In genomic region chr12:57452181-57452936, GRCh38 we compare ENCODE assay signal across 10 cellular contexts. TPM values are rescaled to one million over a fixed set of nuclear protein-coding genes. Genes with fewer than 3 reads are reported as not detected.
A peak's percentile ranks its signal among the peaks of the same experiment; 100 is the strongest.
DNase-seq lines count a peak whose midpoint lies in the region; ATAC-seq and TF ChIP-seq lines count a peak whose summit lies in the region.
"Had no signal": no experiment of that assay in that cellular context is flagged by ENCODE, and none has a peak within 500 bp of the region (broad histone marks: within the 10 kb centered on the region; RNA-seq: fewer than 3 reads in every experiment).

No MANE protein-coding gene starts in this region.

- intact Hi-C loops in right cardiac atrium (cut with DNase I) (loop anchor here in 3 of 4 donors (2.0 kb wide), 1 partner anchor 144 kb away; no protein-coding TSS in a partner anchor), aorta (cut with DNase I) (loop anchor here (2.0 to 5.0 kb wide), 3 partner anchors 70 to 185 kb away; no protein-coding TSS in a partner anchor), lower lobe of right lung (cut with DNase I) (no loop called here)

- no peaks in the 10 kb centered on the region for H3K27me3 Mint-ChIP-seq in activated T-cell treated with anti-CD3 and anti-CD28 coated beads, Interleukin-2, amount 50 U/mL, for 72 hours (ENCODE audit: low read depth)

- H3K36me3 Mint-ChIP-seq in activated T-cell treated with anti-CD3 and anti-CD28 coated beads, Interleukin-2, amount 50 U/mL, for 72 hours (ENCODE audit: insufficient read depth in 2 of 2): peaks cover 0 to 1% of the 10 kb centered on the region in 2 donors
- H3K36me3 Mint-ChIP-seq: activated naive CD4-positive, alpha-beta T cell treated with anti-CD3 and anti-CD28 coated beads, Interleukin-2, amount 50 U/mL, for 72 hours had no signal

- no peaks in the 10 kb centered on the region for H3K9me3 ChIP-seq in right cardiac atrium (ENCODE audit: control insufficient read depth, low read length)
- H3K9me3 ChIP-seq in aorta (ENCODE audit: control insufficient read depth, low read length): no peaks in the 10 kb centered on the region
- H3K9me3 ChIP-seq in lower lobe of right lung: no peaks in the 10 kb centered on the region
- H3K9me3 ChIP-seq: neutrophil had no signal

- no peaks in the 10 kb centered on the region for H3K36me3 ChIP-seq in aorta (ENCODE audit: control insufficient read depth in 1 of 2, insufficient read depth in 2 of 2, low read length in 1 of 2)
- no peaks in the 10 kb centered on the region for H3K36me3 ChIP-seq in lower lobe of right lung
- H3K36me3 ChIP-seq: neutrophil had no signal

- no peak overlapping the region for H3K27ac Mint-ChIP-seq in activated T-cell treated with anti-CD3 and anti-CD28 coated beads, Interleukin-2, amount 50 U/mL, for 72 hours

- peak; percentile 60 for DNase-seq in stimulated activated CD4-positive, alpha-beta T cell treated with anti-CD3 and anti-CD28 coated beads, Interleukin-15, amount 100 ng/mL, for 24 hours
- DNase-seq in stimulated activated CD4-positive, alpha-beta T cell treated with anti-CD3 and anti-CD28 coated beads, Interleukin-12 subunit alpha, Interleukin-12 subunit beta, amount 100 ng/mL, for 4 hours: no peak
- peak; percentile 35 to 40 for DNase-seq in activated T-cell treated with anti-CD3 and anti-CD28 coated beads, Interleukin-2, amount 50 U/mL, for 72 hours
- DNase-seq in right cardiac atrium (peak in 1 of 3 donors; percentile 58), aorta (peak in 1 of 2 donors; percentile 70), lower lobe of right lung (no peak), HUDEP-2 (lab: John Stamatoyannopoulos, UW; ENCODE audit: unreplicated experiment in 76 of 76) (no peak)

- no peaks in the 10 kb centered on the region for H3K4me1 ChIP-seq in right cardiac atrium (ENCODE audit: control insufficient read depth, insufficient read depth, low read length)
- no peaks in the 10 kb centered on the region for H3K4me1 ChIP-seq in aorta (ENCODE audit: control insufficient read depth in 1 of 2, insufficient read depth in 2 of 2, low read length in 2 of 2)
- H3K4me1 ChIP-seq in lower lobe of right lung: no peaks in the 10 kb centered on the region

- WGBS in right cardiac atrium: 11% methylated on average over 9 of the region's 9 CpGs
- WGBS in aorta, 2 donors: 5% methylated on average over 9 of the region's 9 CpGs

- peaks cover 51% of the 10 kb centered on the region for H3K4me1 Mint-ChIP-seq in activated T-cell treated with anti-CD3 and anti-CD28 coated beads, Interleukin-2, amount 50 U/mL, for 72 hours (ENCODE audit: low read depth)

- no peaks in the 10 kb centered on the region for H3K9me3 Mint-ChIP-seq in activated T-cell treated with anti-CD3 and anti-CD28 coated beads, Interleukin-2, amount 50 U/mL, for 72 hours
- H3K9me3 Mint-ChIP-seq: activated naive CD4-positive, alpha-beta T cell treated with anti-CD3 and anti-CD28 coated beads, Interleukin-2, amount 50 U/mL, for 72 hours had no signal

- peak; percentile 49 to 51 for ATAC-seq in activated T-cell treated with anti-CD3 and anti-CD28 coated beads, Interleukin-2, amount 50 U/mL, for 72 hours (replicated peaks in 1 of 2)
- ATAC-seq in right cardiac atrium (peak; percentile 73 to 84), aorta (ENCODE audit: low FRiP score) (peak; percentile 72), HG03095 (IDR thresholded peaks at IDR 0.05; ENCODE audit: unreplicated experiment) (no peak), lower lobe of right lung (no peak)

- peak overlapping the region; percentile 39 to 71 for H3K4me3 Mint-ChIP-seq in activated T-cell treated with anti-CD3 and anti-CD28 coated beads, Interleukin-2, amount 50 U/mL, for 72 hours

- H3K27me3 ChIP-seq in right cardiac atrium (ENCODE audit: control insufficient read depth, insufficient read depth) (no peaks in the 10 kb centered on the region), aorta (ENCODE audit: control insufficient read depth in 1 of 2, insufficient read depth in 2 of 2, low read length in 1 of 2) (no peaks in the 10 kb centered on the region), lower lobe of right lung (ENCODE audit: low read depth) (peaks cover 5% of the 10 kb centered on the region)

- TF ChIP-seq CTCF in lower lobe of right lung (IDR thresholded peaks at IDR 0.05): no peak

- H3K27ac ChIP-seq in right cardiac atrium (ENCODE audit: low read length): peak overlapping the region; percentile 79
- H3K27ac ChIP-seq in aorta (ENCODE audit: low read depth in 1 of 2, low read length in 2 of 2): peak overlapping the region; percentile 69 to 76
- no peak overlapping the region for H3K27ac ChIP-seq in lower lobe of right lung
- H3K27ac ChIP-seq: neutrophil had no signal

- H3K4me3 ChIP-seq in right cardiac atrium (ENCODE audit: low read length) (no peak overlapping the region), aorta (ENCODE audit: low read length in 2 of 2) (no peak overlapping the region), lower lobe of right lung (no peak overlapping the region)

RNA-seq across cellular contexts. Expression of gene INHBE, which starts 2.7 kb away (rescaled TPM):
- 1 to 10 TPM; 3.8 to 4.8 TPM for total RNA-seq in activated T-cell treated with anti-CD3 and anti-CD28 coated beads, Interleukin-2, amount 50 U/mL, for 72 hours
- total RNA-seq in right cardiac atrium (not detected), aorta (not detected), lower lobe of right lung (not detected)
- polyA plus RNA-seq in right cardiac atrium (not detected), aorta (not detected)

RNA-seq across cellular contexts. Expression of gene GLI1, which starts 7.2 kb away (rescaled TPM):
- total RNA-seq in activated T-cell treated with anti-CD3 and anti-CD28 coated beads, Interleukin-2, amount 50 U/mL, for 72 hours: 1 to 10 TPM in 1 of 2 donors, under 1 TPM in 1; 0.21 to 1.3 TPM
- 1 to 10 TPM; 1.6 to 3.1 (median 2.5) TPM for total RNA-seq in right cardiac atrium
- polyA plus RNA-seq in right cardiac atrium: 0.59 TPM
- 10 to 100 TPM in 1 of 2 donors, 1 to 10 TPM in 1; 2.4 to 15.5 TPM for total RNA-seq in aorta
- 1 to 10 TPM in 1 of 2 donors, under 1 TPM in 1; 0.25 to 2.1 TPM for polyA plus RNA-seq in aorta
- total RNA-seq in lower lobe of right lung: 0.21 TPM

RNA-seq across cellular contexts. Expression of gene INHBC, which starts 17.8 kb away (rescaled TPM):
- not detected for total RNA-seq in activated T-cell treated with anti-CD3 and anti-CD28 coated beads, Interleukin-2, amount 50 U/mL, for 72 hours
- total RNA-seq in right cardiac atrium: not detected
- not detected for polyA plus RNA-seq in right cardiac atrium
- total RNA-seq in aorta: not detected
- polyA plus RNA-seq in aorta: not detected
- not detected for total RNA-seq in lower lobe of right lung
- total RNA-seq: activated naive CD4-positive, alpha-beta T cell treated with anti-CD3 and anti-CD28 coated beads, Interleukin-2, amount 50 U/mL, for 72 hours had no signal

RNA-seq across cellular contexts. Expression of gene R3HDM2, which starts 21.5 kb away (rescaled TPM):
- total RNA-seq in activated T-cell treated with anti-CD3 and anti-CD28 coated beads, Interleukin-2, amount 50 U/mL, for 72 hours: 10 to 100 TPM; 78.9 to 79.1 TPM
- 10 to 100 TPM; 68.3 to 85.2 (median 76.5) TPM for total RNA-seq in right cardiac atrium
- polyA plus RNA-seq in right cardiac atrium: 23.1 TPM
- 10 to 100 TPM; 55.8 to 75.4 TPM for total RNA-seq in aorta
- 10 to 100 TPM; 11.3 to 22.7 TPM for polyA plus RNA-seq in aorta
- 79.3 TPM for total RNA-seq in lower lobe of right lung

RNA-seq across cellular contexts. Expression of gene ARHGAP9, which starts 27.3 kb away (rescaled TPM):
- 100 to 1,000 TPM; 119 to 153 TPM for total RNA-seq in activated T-cell treated with anti-CD3 and anti-CD28 coated beads, Interleukin-2, amount 50 U/mL, for 72 hours
- total RNA-seq in right cardiac atrium (10 to 100 TPM in 1 of 4 donors, 1 to 10 TPM in 3; 4.8 to 10.2 (median 7.5) TPM), aorta (10 to 100 TPM; 16.2 to 38.8 TPM), lower lobe of right lung (54.2 TPM)
- polyA plus RNA-seq in right cardiac atrium (3.0 TPM), aorta (10 to 100 TPM in 1 of 2 donors, 1 to 10 TPM in 1; 5.5 to 21.2 TPM)

Comparison
In these comparisons a context has a peak if more than half of its experiments do, and no peak if none do; other contexts are left out.
1. DNase-seq: peak in stimulated activated CD4-positive, alpha-beta T cell treated with anti-CD3 and anti-CD28 coated beads, Interleukin-15, amount 100 ng/mL, for 24 hours (single experiment) and activated T-cell treated with anti-CD3 and anti-CD28 coated beads, Interleukin-2, amount 50 U/mL, for 72 hours (2 of 2); none in stimulated activated CD4-positive, alpha-beta T cell treated with anti-CD3 and anti-CD28 coated beads, Interleukin-12 subunit alpha, Interleukin-12 subunit beta, amount 100 ng/mL, for 4 hours (single experiment), lower lobe of right lung (single experiment) and HUDEP-2 (0 of 76).
2. ATAC-seq: peak in activated T-cell treated with anti-CD3 and anti-CD28 coated beads, Interleukin-2, amount 50 U/mL, for 72 hours (2 of 2), right cardiac atrium (2 of 2) and aorta (single experiment); none in HG03095 (single experiment) and lower lobe of right lung (0 of 2).